ENCODE assay signal across 18 cellular contexts in genomic region chr19:30911491-30911890, GRCh38.
DNase-seq lines count a peak whose midpoint lies in the region; ATAC-seq and TF ChIP-seq lines count a peak whose summit lies in the region.
"Had no signal": no experiment of that assay in that cellular context is flagged by ENCODE, and none has a peak within 500 bp of the region (broad histone marks: within the 10 kb centered on the region; RNA-seq: fewer than 3 reads in every experiment).

No MANE protein-coding gene starts in this region.

- peaks cover 0 to 8% (median 0%) of the 10 kb centered on the region in 11 experiments; a peak in 2 of 22 replicates for H3K27me3 ChIP-seq in BLaER1 treated with 17β-estradiol and CSF1 and Interleukin-3, amounts not matched to agents 10 nM and 100 nM
- H3K27me3 ChIP-seq in H7 (ENCODE audit: control insufficient read depth, insufficient read depth, low read length) = no peaks in the 10 kb centered on the region
- H3K27me3 ChIP-seq in neuronal stem cell (ENCODE audit: control insufficient read depth in 3 of 3, insufficient read depth in 3 of 3, low read depth in 1 of 3, low read length in 3 of 3) = peaks cover 0 to 5% (median 0%) of the 10 kb centered on the region in 3 experiments

- H3K14ac ChIP-seq in neuronal stem cell (ENCODE audit: low read length) = no peak overlapping the region

- DNase-seq in H7 (peak; percentile 52), endothelial cell (ENCODE audit: low spot score) (no peak), neuronal stem cell (ENCODE audit: low spot score) (no peak), GOT3 (lab: John Stamatoyannopoulos, UW) (no peak), NCI-H226 (no peak)
- DNase-seq: CD4-positive, alpha-beta T cell; CD8-positive, alpha-beta memory T cell; DMS 273 treated with DMSO at 0.1 percent for 48 hours; DMS79; EL; GDM1; HFFc6 had no signal

- no peaks in the 10 kb centered on the region for H3K9me3 Mint-ChIP-seq in endothelial cell (ENCODE audit: unreplicated experiment)
- H3K9me3 Mint-ChIP-seq: CD14-positive monocyte; CD4-positive, alpha-beta T cell; CD8-positive, alpha-beta memory T cell; HFFc6 had no signal

- H2BK12ac ChIP-seq in neuronal stem cell (ENCODE audit: low read length) = no peak overlapping the region

- H3K4me1 ChIP-seq in BLaER1 treated with 17β-estradiol and CSF1 and Interleukin-3, amounts not matched to agents 10 nM and 100 nM = peaks cover 19 to 68% (median 58%) of the 10 kb centered on the region in 10 experiments; a peak in 19 of 20 replicates
- peaks cover 0 to 2% of the 10 kb centered on the region in 2 donors for H3K4me1 ChIP-seq in neuronal stem cell (ENCODE audit: control insufficient read depth in 2 of 2, insufficient read depth in 1 of 2, low read depth in 1 of 2, low read length in 2 of 2)
- H3K4me1 ChIP-seq: HAP-1 had no signal

- H3K23ac ChIP-seq in neuronal stem cell (ENCODE audit: low read depth, low read length, poor library complexity) = no peak overlapping the region

- H3K4ac ChIP-seq in neuronal stem cell (ENCODE audit: low read length) = no peak overlapping the region

- H2BK15ac ChIP-seq in neuronal stem cell (ENCODE audit: low read length) = no peak overlapping the region

- H3K27ac ChIP-seq in BLaER1 treated with 17β-estradiol and CSF1 and Interleukin-3, amounts not matched to agents 10 nM and 100 nM = peak overlapping the region in 2 of 11 experiments; percentile 16 to 49; a peak in 3 of 22 replicates
- H3K27ac ChIP-seq in neuronal stem cell (replicated peaks; ENCODE audit: low read length) = no peak overlapping the region

- H3K36me3 ChIP-seq in BLaER1 treated with 17β-estradiol and CSF1 and Interleukin-3, amounts not matched to agents 10 nM and 100 nM = no peaks in the 10 kb centered on the region
- no peaks in the 10 kb centered on the region for H3K36me3 ChIP-seq in H7 (replicated peaks; ENCODE audit: control insufficient read depth, insufficient read depth, low read length)
- H3K36me3 ChIP-seq in neuronal stem cell (replicated peaks in 1 of 2; ENCODE audit: control insufficient read depth in 2 of 2, insufficient read depth in 2 of 2, low read length in 2 of 2) = no peaks in the 10 kb centered on the region
- H3K36me3 ChIP-seq: HAP-1 had no signal

- H2BK5ac ChIP-seq in neuronal stem cell (ENCODE audit: low read length) = peak overlapping the region; percentile 0

- no peaks in the 10 kb centered on the region for H3K79me1 ChIP-seq in neuronal stem cell (ENCODE audit: low read depth, low read length)

- peak overlapping the region; percentile 2 for H3K18ac ChIP-seq in neuronal stem cell (ENCODE audit: low read length)

- no peaks in the 10 kb centered on the region for H3K9me3 ChIP-seq in BLaER1 treated with 17β-estradiol and CSF1 and Interleukin-3, amounts not matched to agents 10 nM and 100 nM (replicated peaks in 1 of 11)
- H3K9me3 ChIP-seq in neuronal stem cell (replicated peaks in 1 of 2; ENCODE audit: control insufficient read depth in 2 of 2, insufficient read depth in 1 of 2, low read depth in 1 of 2, low read length in 2 of 2) = no peaks in the 10 kb centered on the region
- H3K9me3 ChIP-seq: HAP-1 had no signal

- H3K27me3 Mint-ChIP-seq in endothelial cell (ENCODE audit: unreplicated experiment) = peaks cover 2% of the 10 kb centered on the region
- H3K27me3 Mint-ChIP-seq: CD4-positive, alpha-beta T cell had no signal

- no peak overlapping the region for H4K91ac ChIP-seq in neuronal stem cell (ENCODE audit: low read depth, low read length, poor library complexity)

- no CpG with 5 or more reads among the region's 3 CpGs for WGBS in neuronal stem cell (ENCODE audit: extremely low coverage in 2 of 2, insufficient read length in 2 of 2, insufficient replicate concordance in 1 of 2), 2 donors

- H3K27ac Mint-ChIP-seq in endothelial cell (ENCODE audit: unreplicated experiment) = peak overlapping the region; percentile 39
- H3K27ac Mint-ChIP-seq: CD4-positive, alpha-beta T cell; CD8-positive, alpha-beta memory T cell; HFFc6 had no signal

- H2AFZ ChIP-seq in neuronal stem cell (ENCODE audit: low read length) = no peak overlapping the region

- peak overlapping the region in 1 of 11 experiments; percentile 46; a peak in 1 of 22 replicates for H3K9ac ChIP-seq in BLaER1 treated with 17β-estradiol and CSF1 and Interleukin-3, amounts not matched to agents 10 nM and 100 nM
- no peak overlapping the region for H3K9ac ChIP-seq in neuronal stem cell (ENCODE audit: low read depth, low read length, poor library complexity)

- H3K36me3 Mint-ChIP-seq in endothelial cell (ENCODE audit: low read depth, unreplicated experiment) = no peaks in the 10 kb centered on the region
- H3K36me3 Mint-ChIP-seq: CD14-positive monocyte; CD8-positive, alpha-beta memory T cell had no signal

- no peak overlapping the region for H3K4me3 Mint-ChIP-seq in endothelial cell (ENCODE audit: unreplicated experiment)
- H3K4me3 Mint-ChIP-seq: CD14-positive monocyte; CD4-positive, alpha-beta T cell; CD8-positive, alpha-beta memory T cell; HFFc6 had no signal

- no peak overlapping the region for H2AK5ac ChIP-seq in neuronal stem cell (ENCODE audit: low read depth, low read length)

- peaks cover 48% of the 10 kb centered on the region for H3K4me1 Mint-ChIP-seq in endothelial cell (ENCODE audit: unreplicated experiment)
- H3K4me1 Mint-ChIP-seq: CD14-positive monocyte; CD8-positive, alpha-beta memory T cell had no signal

- H2BK120ac ChIP-seq in neuronal stem cell (ENCODE audit: low read depth, low read length) = no peak overlapping the region

- H3K4me3 ChIP-seq in BLaER1 treated with 17β-estradiol and CSF1 and Interleukin-3, amounts not matched to agents 10 nM and 100 nM = 0 out of 20 replicates have a peak overlapping the region, but pooled peaks of 1 of the 10 experiments have one; percentile 26
- H3K4me3 ChIP-seq in H7 (ENCODE audit: insufficient read depth, low read depth, low read length) (no peak overlapping the region), neuronal stem cell (ENCODE audit: low read length in 2 of 2) (no peak overlapping the region)
- H3K4me3 ChIP-seq: GM12878, HAP-1 had no signal

- ATAC-seq in HG03520 (IDR thresholded peaks at IDR 0.05; ENCODE audit: unreplicated experiment) (no peak), GM18498 (IDR thresholded peaks at IDR 0.05; ENCODE audit: unreplicated experiment) (no peak)
- ATAC-seq: GM12878 had no signal

- no peak for TF ChIP-seq CTCF in endothelial cell (IDR thresholded peaks at IDR 0.05; ENCODE audit: unreplicated experiment)

- no peaks in the 10 kb centered on the region for H4K20me1 ChIP-seq in BLaER1 treated with 17β-estradiol and CSF1 and Interleukin-3, amounts not matched to agents 10 nM and 100 nM

- H3K4me2 ChIP-seq in BLaER1 treated with 17β-estradiol and CSF1 and Interleukin-3, amounts not matched to agents 10 nM and 100 nM = peak overlapping the region; percentile 16 to 85 (median 80); a peak in 19 of 22 replicates
- no peak overlapping the region for H3K4me2 ChIP-seq in neuronal stem cell (ENCODE audit: insufficient read depth, low read length, poor library complexity, severe bottlenecking)

- no peak overlapping the region for H4K8ac ChIP-seq in neuronal stem cell (ENCODE audit: low read depth, low read length)
